In genomic region chr7:91046322-91047088, GRCh38 we compare ENCODE assay signal across 9 cellular contexts.
A peak's percentile ranks its signal among the peaks of the same experiment; 100 is the strongest.
DNase-seq lines count a peak whose midpoint lies in the region; ATAC-seq and TF ChIP-seq lines count a peak whose summit lies in the region.
"Had no signal": no experiment of that assay in that cellular context is flagged by ENCODE, and none has a peak within 500 bp of the region (broad histone marks: within the 10 kb centered on the region; RNA-seq: fewer than 3 reads in every experiment).

No MANE protein-coding gene starts in this region.

- TF ChIP-seq POLR2A in thyroid gland (IDR thresholded peaks at IDR 0.05), result no peak

- 70 to 74% methylated on average over 2 of the region's 2 CpGs for WGBS in thyroid gland, 2 donors

- H3K4me3 ChIP-seq in PC-9 (no peak overlapping the region), fibroblast of the aortic adventitia (ENCODE audit: low read depth, low read length) (no peak overlapping the region), thyroid gland (replicated peaks in 1 of 3) (no peak overlapping the region)
- H3K4me3 ChIP-seq: transverse colon had no signal

- no peaks in the 10 kb centered on the region for H3K79me2 ChIP-seq in PC-9 (ENCODE audit: low read depth)

- intact Hi-C loops in PC-9 (cut with micrococcal nuclease; ENCODE audit: unreplicated experiment), result loop anchor here (10.0 kb wide), 1 partner anchor 738 kb away; no protein-coding TSS in a partner anchor
- intact Hi-C loops in thyroid gland (cut with DNase I), result no loop called here

- no TSS peak for BruUV-seq in PC-9 (replicated peaks; lab: Mats Ljungman, UMichigan)

- no peak for ATAC-seq in GM21717 (IDR thresholded peaks at IDR 0.05; ENCODE audit: unreplicated experiment)

- CTCF ChIA-PET in PC-9 (lab: Charles Lee), result interaction anchor here (0.6 kb wide), 1 partner anchor 1199 kb away, joined by 3 read pairs; the partner anchor contains the start of genes ANKIB1 and KRIT1

- no peaks in the 10 kb centered on the region for H3F3A ChIP-seq in PC-9 (ENCODE audit: insufficient read depth, low read depth)

- H3K4me1 ChIP-seq in PC-9 (replicated peaks; ENCODE audit: insufficient read depth) (no peaks in the 10 kb centered on the region), thyroid gland (peaks cover 51 to 61% of the 10 kb centered on the region in 2 donors)

- no peaks in the 10 kb centered on the region for H3K27me3 ChIP-seq in PC-9 (ENCODE audit: insufficient read depth, low read depth)
- H3K27me3 ChIP-seq in thyroid gland, result no peaks in the 10 kb centered on the region
- H3K27me3 ChIP-seq: transverse colon had no signal

- H3K27ac ChIP-seq in PC-9, result no peak overlapping the region
- peak overlapping the region; percentile 25 to 78 (median 64) for H3K27ac ChIP-seq in thyroid gland
- H3K27ac ChIP-seq: transverse colon had no signal

- H3K36me3 ChIP-seq in PC-9 (ENCODE audit: low read depth), result no peaks in the 10 kb centered on the region
- H3K36me3 ChIP-seq in thyroid gland, result no peaks in the 10 kb centered on the region
- H3K36me3 ChIP-seq: transverse colon had no signal

- no peak overlapping the region; the same call in 1 of the 2 replicates for H2AFZ ChIP-seq in PC-9

- TF ChIP-seq CTCF in PC-9 (conservative IDR thresholded peaks at IDR 0.05), result peak; percentile 58
- TF ChIP-seq CTCF in fibroblast of the aortic adventitia (IDR thresholded peaks at IDR 0.05; ENCODE audit: insufficient read depth, low read length), result peak; percentile 39
- TF ChIP-seq CTCF in thyroid gland (IDR thresholded peaks at IDR 0.05), result peak in 4 of 6 experiments; percentile 6 to 60 (median 44)

- DNase-seq in NOMO-1 treated with DMSO at 0.1 percent for 48 hours (lab: John Stamatoyannopoulos, UW; ENCODE audit: unreplicated experiment) (peak; percentile 24), NOMO-1 treated with dmso at 0.1 percent for 144 hours (lab: John Stamatoyannopoulos, UW; ENCODE audit: unreplicated experiment) (no peak), PC-9 (no peak), fibroblast of the aortic adventitia (ENCODE audit: low read depth) (peak; percentile 58), thyroid gland (no peak), cerebellum (ENCODE audit: low spot score) (no peak), COLO668 (lab: John Stamatoyannopoulos, UW; ENCODE audit: unreplicated experiment) (no peak)
- DNase-seq: transverse colon had no signal

- no peaks in the 10 kb centered on the region for H3K9me2 ChIP-seq in PC-9 (ENCODE audit: insufficient read depth)

- H3K9me3 ChIP-seq in PC-9 (ENCODE audit: insufficient read depth, low read depth) (no peaks in the 10 kb centered on the region), thyroid gland (no peaks in the 10 kb centered on the region)
- H3K9me3 ChIP-seq: transverse colon had no signal

- POLR2A ChIA-PET in PC-9 (lab: Charles Lee; ENCODE audit: unreplicated experiment), result no interaction called here

- no peaks in the 10 kb centered on the region for H4K20me1 ChIP-seq in PC-9 (ENCODE audit: insufficient read depth)

- no peak overlapping the region for H3K4me2 ChIP-seq in PC-9

Comparison
In these comparisons a context has a peak if more than half of its experiments do, and no peak if none do; other contexts are left out.
1. DNase-seq: peak in NOMO-1 treated with DMSO at 0.1 percent for 48 hours (single experiment) and fibroblast of the aortic adventitia (single experiment); none in NOMO-1 treated with dmso at 0.1 percent for 144 hours (single experiment), PC-9 (0 of 2), thyroid gland (0 of 2), cerebellum (single experiment) and COLO668 (single experiment).
2. Peak in every context shown above with its lines, with median percentiles within 50 percentile points of each other: CTCF ChIP-seq.